Comparison of ENCODE assay signal across 16 cellular contexts in the genomic region with DNA sequence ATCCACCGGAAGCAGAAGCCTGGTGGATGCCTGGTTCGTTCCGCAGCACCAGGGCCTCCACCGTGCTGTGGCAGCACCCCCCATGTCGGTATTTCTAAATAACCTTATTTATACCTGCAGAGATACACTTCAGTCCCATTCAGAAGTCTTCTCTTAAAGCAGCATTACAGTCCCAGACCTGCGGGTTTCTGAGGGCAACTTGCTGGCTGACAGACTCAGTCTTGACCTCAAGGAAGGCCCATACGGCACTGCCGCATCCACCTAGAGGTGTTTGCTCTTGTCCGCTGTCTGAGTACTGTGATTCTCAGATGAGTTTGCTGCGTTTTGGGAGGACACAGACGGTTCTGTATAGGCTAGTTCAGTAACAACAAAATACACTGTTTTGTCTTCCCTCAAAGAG. TPM values are rescaled to one million over a fixed set of nuclear protein-coding genes. Genes with fewer than 3 reads are reported as not detected.
"Had no signal": no experiment of that assay in that cellular context is flagged by ENCODE, and none has a peak within 500 bp of the region (broad histone marks: within the 10 kb centered on the region; RNA-seq: fewer than 3 reads in every experiment).

No MANE protein-coding gene starts in this region.

- H3K4me1 Mint-ChIP-seq: WTC11 had no signal

- H3K4me1 ChIP-seq: ascending aorta, esophagus muscularis mucosa, upper lobe of right lung had no signal

- H3K4me3 Mint-ChIP-seq: activated naive CD8-positive, alpha-beta T cell treated with anti-CD3 and anti-CD28 coated beads, Interleukin-2, amount 10 ng/mL, durations not matched to agents 7 days and 5 days; WTC11 had no signal

- H3K27ac ChIP-seq: ascending aorta, esophagus muscularis mucosa, upper lobe of right lung had no signal

- ATAC-seq: left colon, upper lobe of right lung, WTC11 had no signal

- H3K27me3 ChIP-seq: ascending aorta, dorsolateral prefrontal cortex, esophagus muscularis mucosa, upper lobe of right lung had no signal

- H3K27ac Mint-ChIP-seq: activated T-cell treated with anti-CD3 and anti-CD28 coated beads, Interleukin-2, amount 50 U/mL, for 72 hours; WTC11 had no signal

- H3K9me3 ChIP-seq: ascending aorta, esophagus muscularis mucosa, upper lobe of right lung had no signal

- H3K4me3 ChIP-seq: ascending aorta, dorsolateral prefrontal cortex, esophagus muscularis mucosa, upper lobe of right lung had no signal

- H3K27me3 Mint-ChIP-seq: activated naive CD8-positive, alpha-beta T cell treated with anti-CD3 and anti-CD28 coated beads, Interleukin-2, amount 10 ng/mL, durations not matched to agents 7 days and 5 days had no signal

- DNase-seq: activated CD4-positive, alpha-beta T cell treated with anti-CD3 and anti-CD28 coated beads for 48 hours; activated gamma-delta T cell treated with Interleukin-2 at 50 U/mL for 16 hours; activated naive CD8-positive, alpha-beta T cell treated with anti-CD3 and anti-CD28 coated beads, Interleukin-2, amount 10 ng/mL, durations not matched to agents 7 days and 5 days; left colon; mammary epithelial cell; stimulated activated CD4-positive, alpha-beta T cell treated with anti-CD3 and anti-CD28 coated beads, Interleukin-12 subunit alpha, Interleukin-12 subunit beta, amount 100 ng/mL, for 4 hours; stimulated activated naive CD8-positive, alpha-beta T cell treated with anti-CD3 and anti-CD28 coated beads, Interleukin-15, Interleukin-2, amounts not matched to agents 100 U/mL and 50 U/mL, for 24 hours; upper lobe of right lung had no signal

RNA-seq across cellular contexts. Expression of a gene that starts 16.9 kb away (rescaled TPM):
- total RNA-seq: ascending aorta, bronchial epithelial cell, fibroblast of villous mesenchyme, mammary epithelial cell, temporal lobe had no signal
